8 cellular contexts compared by ENCODE assay signal in the genomic region with DNA sequence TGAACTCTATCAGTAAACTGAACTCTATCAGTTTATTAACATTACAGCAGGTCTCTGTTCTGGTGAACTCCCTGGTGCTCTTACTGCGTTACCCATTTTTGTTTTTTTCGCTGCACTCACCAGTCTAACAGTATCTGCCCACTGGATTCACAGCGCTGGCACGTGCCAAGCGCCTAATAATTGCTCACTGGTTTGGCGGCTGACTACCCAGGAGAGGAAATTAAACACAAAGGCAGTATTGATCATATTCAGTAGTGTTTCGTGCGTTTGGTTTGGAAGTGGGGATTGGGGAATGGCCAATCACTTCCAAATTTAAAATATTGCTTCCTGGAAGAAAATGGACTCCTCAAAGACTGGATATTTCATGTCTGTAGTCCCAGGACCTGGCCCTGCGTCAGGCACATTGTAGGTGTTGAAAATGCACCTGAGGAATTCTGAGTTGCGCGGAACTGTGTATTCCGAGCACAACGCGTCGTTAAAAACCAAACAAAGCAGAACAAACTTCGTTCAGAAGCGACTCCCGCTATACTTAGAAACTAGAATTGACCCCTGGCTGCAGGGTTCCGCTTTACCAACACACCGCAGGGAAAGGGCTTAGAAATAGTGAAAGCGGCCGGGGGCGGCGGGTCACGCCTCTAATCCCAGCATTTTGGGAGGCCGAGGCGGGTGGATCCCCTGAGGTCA. TPM values are rescaled to one million over a fixed set of nuclear protein-coding genes. Genes with fewer than 3 reads are reported as not detected.
DNase-seq lines count a peak whose midpoint lies in the region; ATAC-seq, FAIRE-seq and TF ChIP-seq lines count a peak whose summit lies in the region.

No MANE protein-coding gene starts in this region.

- H3K27me3 ChIP-seq in Caco-2 (replicated peaks; ENCODE audit: control insufficient read depth, insufficient read depth, low read length) (no peaks in the 10 kb centered on the region), HL-60 (ENCODE audit: insufficient read depth, poor library complexity, severe bottlenecking) (peaks cover 2% of the 10 kb centered on the region), K562 (ENCODE audit: control insufficient read depth in 2 of 2, insufficient read depth in 2 of 2, low read length in 2 of 2) (no peaks in the 10 kb centered on the region), iPS-20b (ENCODE audit: insufficient read depth, low read length) (no peaks in the 10 kb centered on the region), skeletal muscle tissue (ENCODE audit: control insufficient read depth in 3 of 3, insufficient read depth in 3 of 3, low read length in 3 of 3) (no peaks in the 10 kb centered on the region)

- peak overlapping the region; percentile 99 for H3K4me2 ChIP-seq in K562 (ENCODE audit: insufficient read depth, low read length)

- no peaks in the 10 kb centered on the region for H3K9me1 ChIP-seq in K562 (ENCODE audit: control insufficient read depth, insufficient read depth, low read length)

- H2AFZ ChIP-seq in K562 (ENCODE audit: low read depth, low read length) = peak overlapping the region; percentile 84

- H3K4me3 Mint-ChIP-seq in Caco-2 (ENCODE audit: unreplicated experiment) = peak overlapping the region; percentile 97

- H3K36me3 Mint-ChIP-seq in Caco-2 (ENCODE audit: insufficient read depth, unreplicated experiment) = peaks cover 56% of the 10 kb centered on the region

- in situ Hi-C loops in K562 (cut with MboI) = loop anchor here (25.0 kb wide), 2 partner anchors 1176 to 1249 kb away; partner anchors contain the start of genes ENPP3, MED23 and SLC2A12

- TF ChIP-seq EP300 in K562 (IDR thresholded peaks at IDR 0.05; ENCODE audit: low read length) = no peak

- peak; percentile 23 for ATAC-seq in GM19468 (IDR thresholded peaks at IDR 0.05; ENCODE audit: extremely low read depth, unreplicated experiment)
- peak; percentile 20 for ATAC-seq in SK-N-SH treated with all-trans-retinoic acid at 6 μM for 48 hours
- ATAC-seq in K562 = peak; percentile 12

- POLR2A ChIA-PET in Caco-2 (lab: Charles Lee) = interaction anchor here (0.6 to 1.1 kb wide), 3 partner anchors 15 to 952 kb away, joined by 3 to 4 read pairs (median 3); partner anchors contain the start of gene SLC18B1
- POLR2A ChIA-PET in K562 (lab: Yijun Ruan, JAX) = interaction anchor here (0.8 to 3.4 kb wide), 8 partner anchors 8 to 1140 kb away, joined by 3 to 67 read pairs (median 5); partner anchors contain the start of genes SLC18B1 and TBPL1

- TF ChIP-seq CTCF in Caco-2 (IDR thresholded peaks at IDR 0.05; ENCODE audit: insufficient read depth in 1 of 2, low read depth in 1 of 2, low read length in 1 of 2, severe bottlenecking in 1 of 2, unreplicated experiment in 1 of 2) = no peak
- no peak for TF ChIP-seq CTCF in HL-60 (IDR thresholded peaks at IDR 0.05; ENCODE audit: insufficient read depth, low read length)
- TF ChIP-seq CTCF in K562 (IDR thresholded peaks at IDR 0.05 in 2 of 3, conservative IDR thresholded peaks at IDR 0.05 in 1 of 3; ENCODE audit: insufficient read depth in 2 of 3, low read depth in 1 of 3, low read length in 3 of 3) = no peak

- peaks cover 37% of the 10 kb centered on the region for H4K20me1 ChIP-seq in K562 (replicated peaks; ENCODE audit: control insufficient read depth, insufficient read depth, low read length)

- H3K27ac ChIP-seq in HL-60 (replicated peaks) (peak overlapping the region; percentile 98), K562 (ENCODE audit: extremely low read depth, low read depth, low read length) (peak overlapping the region; percentile 99), iPS-20b (ENCODE audit: low read length) (peak overlapping the region; percentile 92), skeletal muscle tissue (ENCODE audit: low read depth, low read length) (peak overlapping the region; percentile 86)

- TSS peak; percentile 73 for BruUV-seq in Caco-2 (replicated peaks; lab: Mats Ljungman, UMichigan)
- no TSS peak for BruUV-seq in K562 (replicated peaks; lab: Mats Ljungman, UMichigan)

- WGBS in K562 (ENCODE audit: insufficient coverage, low coverage, missing lambda C conversion rate) = under 1% methylated on average over 27 of the region's 27 CpGs

- peak overlapping the region; percentile 69 for H3K4me3 ChIP-seq in Caco-2 (ENCODE audit: low read depth, low read length)
- H3K4me3 ChIP-seq in HL-60 (replicated peaks; ENCODE audit: insufficient read depth, low read length) = peak overlapping the region; percentile 56
- H3K4me3 ChIP-seq in K562 = peak overlapping the region; percentile 76
- H3K4me3 ChIP-seq in iPS-20b (ENCODE audit: low read length) = peak overlapping the region; percentile 99
- H3K4me3 ChIP-seq in skeletal muscle tissue (ENCODE audit: low read length in 3 of 3) = peak overlapping the region; percentile 87 to 99 (median 99)

- FAIRE-seq in K562 (lab: Jason Lieb, UNC) = no peak

- CTCF ChIA-PET in Caco-2 (lab: Charles Lee) (interaction anchor here (0.6 to 0.8 kb wide), 3 partner anchors 13 to 98 kb away, joined by 3 to 4 read pairs (median 3); no protein-coding TSS in a partner anchor), K562 (lab: Yijun Ruan, JAX; ENCODE audit: low intra/inter-chr PET ratio) (interaction anchor here (0.6 to 1.0 kb wide), 2 partner anchors 15 to 532 kb away, joined by 3 to 4 read pairs; partner anchors contain the start of gene SLC18B1)

- H3K9me3 ChIP-seq in Caco-2 (no peaks in the 10 kb centered on the region), K562 (replicated peaks; ENCODE audit: control insufficient read depth, insufficient read depth, low read depth, low read length) (no peaks in the 10 kb centered on the region), iPS-20b (ENCODE audit: insufficient read depth, low read depth, low read length) (no peaks in the 10 kb centered on the region), skeletal muscle tissue (ENCODE audit: control insufficient read depth in 3 of 3, low read length in 3 of 3) (no peaks in the 10 kb centered on the region)

- no peak for TF ChIP-seq POLR2A in K562 (conservative IDR thresholded peaks at IDR 0.05)

- H3K36me3 ChIP-seq in Caco-2 (ENCODE audit: control insufficient read depth, insufficient read depth, low read length) (peaks cover 14% of the 10 kb centered on the region), K562 (ENCODE audit: control insufficient read depth, insufficient read depth, low read length) (peaks cover 38% of the 10 kb centered on the region), iPS-20b (ENCODE audit: insufficient read depth, low read depth, low read length) (peaks cover 38% of the 10 kb centered on the region), skeletal muscle tissue (ENCODE audit: control insufficient read depth in 3 of 3, insufficient read depth in 3 of 3, low read length in 3 of 3) (peaks cover 0 to 21% (median 2%) of the 10 kb centered on the region in 3 donors)

- H3K4me1 ChIP-seq in Caco-2 (peaks cover 5% of the 10 kb centered on the region; the same call in 1 of the 2 replicates), K562 (replicated peaks in 1 of 2; ENCODE audit: control insufficient read depth in 2 of 2, insufficient read depth in 2 of 2, low read length in 2 of 2) (peaks cover 4 to 22% of the 10 kb centered on the region in 2 experiments; a peak in 3 of 5 replicates), iPS-20b (ENCODE audit: insufficient read depth, low read length) (peaks cover 6% of the 10 kb centered on the region; the same call in 1 of the 2 replicates), skeletal muscle tissue (ENCODE audit: control insufficient read depth in 3 of 3, insufficient read depth in 3 of 3, low read length in 3 of 3) (peaks cover 13 to 31% (median 21%) of the 10 kb centered on the region in 3 donors)

- H3K4me1 Mint-ChIP-seq in Caco-2 (ENCODE audit: low read depth, unreplicated experiment) = peaks cover 6% of the 10 kb centered on the region

- peak; percentile 27 to 46 for DNase-seq in Caco-2
- peak in 1 of 2 experiments; percentile 70 for DNase-seq in HL-60 (ENCODE audit: low read depth in 1 of 2, low spot score in 1 of 2)
- DNase-seq in K562 (ENCODE audit: extremely low read depth in 1 of 4, low spot score in 3 of 4) = peak; percentile 24 to 58 (median 37)
- DNase-seq in HuH-7.5 (ENCODE audit: low spot score) = no peak

- intact Hi-C loops in Caco-2 (cut with micrococcal nuclease; ENCODE audit: unreplicated experiment) (no loop called here), K562 (cut with micrococcal nuclease) (loop anchor here (5.0 kb wide), 1 partner anchor 301 kb away; the partner anchor contains the start of gene STX7)

- peak overlapping the region; percentile 98 for H3K27ac Mint-ChIP-seq in Caco-2 (ENCODE audit: unreplicated experiment)

- no peak for TF ChIP-seq RAD21 in K562 (CRISPR knock-in tag; conservative IDR thresholded peaks at IDR 0.05 in 1 of 2, IDR thresholded peaks at IDR 0.05 in 1 of 2)

- H3K27me3 Mint-ChIP-seq in Caco-2 (ENCODE audit: insufficient read depth, unreplicated experiment) = peaks cover 4% of the 10 kb centered on the region

- H3K79me2 ChIP-seq in K562 (ENCODE audit: control insufficient read depth, insufficient read depth, low read length) = peaks cover 56% of the 10 kb centered on the region

- H3K9me3 Mint-ChIP-seq in Caco-2 (ENCODE audit: unreplicated experiment) = no peaks in the 10 kb centered on the region

- H3K9ac ChIP-seq in K562 (ENCODE audit: insufficient read depth in 1 of 2, low read depth in 2 of 2, low read length in 2 of 2) (peak overlapping the region; percentile 90 to 99), iPS-20b (ENCODE audit: low read depth, low read length) (peak overlapping the region; percentile 99), skeletal muscle tissue (ENCODE audit: low read depth in 1 of 3, low read length in 3 of 3) (peak overlapping the region; percentile 88 to 99 (median 96))

RNA-seq across cellular contexts. Expression of gene RPS12, which starts 1.1 kb away (rescaled TPM):
- total RNA-seq in Caco-2 (2022) (1,111 and 1,154 TPM in 2 replicates), K562 (2014; rRNA removed) (2,497 and 2,891 TPM in 2 replicates), K562 (2014; rRNA removed; fragmentation: Illumina TruSeq; extraction: Trizol) (3,394 and 3,487 TPM in 2 replicates), K562 (2015; rRNA removed; fragmentation: Illumina TruSeq; extraction: Trizol) (2,347 and 2,541 TPM in 2 replicates), K562 (2021) (1,973 and 2,048 TPM in 2 replicates), skeletal muscle tissue (1,506 TPM)
- 363 and 458 TPM in 2 replicates for total RNA-seq in K562 (2011; cell fraction: chromatin; rRNA removed; ENCODE audit: low replicate concordance)
- 943 and 1,017 TPM in 2 replicates for total RNA-seq in K562 (2011; cell fraction: nucleolus; rRNA removed)
- total RNA-seq in K562 (2011; cell fraction: nucleoplasm; rRNA removed) = 1,246 and 2,729 TPM in 2 replicates
- polyA plus RNA-seq in K562 (2011; rRNA removed) (5,249 and 6,224 TPM in 2 replicates), K562 (2014; fragmentation: Illumina TruSeq; extraction: Trizol) (1,443 and 1,772 TPM in 2 replicates), K562 (2014; fragmentation: Nextera tagmentation; extraction: Ambion mirVana) (1,000 to 10,000 TPM; 2,016 to 3,006 TPM), K562 (2014; rRNA removed) (2,945 and 3,407 TPM in 2 replicates)
- 7,336 and 9,426 TPM in 2 replicates for polyA plus RNA-seq in K562 (2011; cell fraction: cytosol; rRNA removed)
- 1,942 and 2,998 TPM in 2 replicates for polyA plus RNA-seq in K562 (2011; cell fraction: nucleus; rRNA removed)
- 4,153 and 5,760 TPM in 2 replicates for polyA plus RNA-seq in K562 (2012)
- 3,452 and 4,777 TPM in 2 replicates for polyA minus RNA-seq in K562 (2011; rRNA and poly(A)+ RNA removed)
- 1,188 and 1,495 TPM in 2 replicates for polyA minus RNA-seq in K562 (2011; cell fraction: cytosol; rRNA and poly(A)+ RNA removed)
- 441 and 725 TPM in 2 replicates for polyA minus RNA-seq in K562 (2011; cell fraction: nucleus; rRNA and poly(A)+ RNA removed)

RNA-seq across cellular contexts. Expression of gene SLC18B1, which starts 14.9 kb away (rescaled TPM):
- total RNA-seq in Caco-2 (2022) (7.8 and 11.3 TPM in 2 replicates), K562 (2014; rRNA removed) (26.4 and 28.2 TPM in 2 replicates), K562 (2014; rRNA removed; fragmentation: Illumina TruSeq; extraction: Trizol) (44.7 and 49.6 TPM in 2 replicates), K562 (2015; rRNA removed; fragmentation: Illumina TruSeq; extraction: Trizol) (19.5 and 23.5 TPM in 2 replicates), K562 (2021) (33.2 and 37.5 TPM in 2 replicates), skeletal muscle tissue (12.0 TPM)
- 47.9 and 106 TPM in 2 replicates for total RNA-seq in K562 (2011; cell fraction: chromatin; rRNA removed; ENCODE audit: low replicate concordance)
- 38.9 and 46.3 TPM in 2 replicates for total RNA-seq in K562 (2011; cell fraction: nucleolus; rRNA removed)
- 71.7 and 73.2 TPM in 2 replicates for total RNA-seq in K562 (2011; cell fraction: nucleoplasm; rRNA removed)
- polyA plus RNA-seq in K562 (2011; rRNA removed) (25.7 and 49.1 TPM in 2 replicates), K562 (2014; fragmentation: Illumina TruSeq; extraction: Trizol) (35.6 and 41.5 TPM in 2 replicates), K562 (2014; fragmentation: Nextera tagmentation; extraction: Ambion mirVana) (10 to 100 TPM; 10.4 to 14.5 TPM), K562 (2014; rRNA removed) (32.0 and 39.9 TPM in 2 replicates)
- 11.0 and 21.9 TPM in 2 replicates for polyA plus RNA-seq in K562 (2011; cell fraction: cytosol; rRNA removed)
- 29.5 and 34.9 TPM in 2 replicates for polyA plus RNA-seq in K562 (2011; cell fraction: nucleus; rRNA removed)
- 18.7 and 20.2 TPM in 2 replicates for polyA plus RNA-seq in K562 (2012)
- polyA minus RNA-seq in K562 (2011; rRNA and poly(A)+ RNA removed) = 27.6 and 41.0 TPM in 2 replicates
- polyA minus RNA-seq in K562 (2011; cell fraction: cytosol; rRNA and poly(A)+ RNA removed) = 7.1 and 12.8 TPM in 2 replicates
- polyA minus RNA-seq in K562 (2011; cell fraction: nucleus; rRNA and poly(A)+ RNA removed) = 11.2 and 11.9 TPM in 2 replicates

RNA-seq across cellular contexts. Expression of gene VNN2, which starts 55.6 kb away (rescaled TPM):
- not detected in 2 replicates for total RNA-seq in Caco-2 (2022)
- not detected in 2 replicates for total RNA-seq in K562 (2011; cell fraction: chromatin; rRNA removed; ENCODE audit: low replicate concordance)
- not detected in 2 replicates for total RNA-seq in K562 (2011; cell fraction: nucleolus; rRNA removed)
- not detected in 2 replicates for total RNA-seq in K562 (2011; cell fraction: nucleoplasm; rRNA removed)
- total RNA-seq in K562 (2014; rRNA removed) = 0.20 TPM in 1 of 2 replicates, not detected in the other
- total RNA-seq in K562 (2014; rRNA removed; fragmentation: Illumina TruSeq; extraction: Trizol) = 0.13 and 0.29 TPM in 2 replicates
- total RNA-seq in K562 (2015; rRNA removed; fragmentation: Illumina TruSeq; extraction: Trizol) = 0.36 and 0.64 TPM in 2 replicates
- 0.11 and 0.27 TPM in 2 replicates for total RNA-seq in K562 (2021)
- polyA plus RNA-seq in K562 (2011; rRNA removed) = 0.08 and 0.20 TPM in 2 replicates
- polyA plus RNA-seq in K562 (2011; cell fraction: cytosol; rRNA removed) = 0.06 TPM in 1 of 2 replicates, not detected in the other
- polyA plus RNA-seq in K562 (2011; cell fraction: nucleus; rRNA removed) = not detected in 2 replicates
- 0.22 and 0.60 TPM in 2 replicates for polyA plus RNA-seq in K562 (2012)
- polyA plus RNA-seq in K562 (2014; fragmentation: Illumina TruSeq; extraction: Trizol) = 0.19 and 0.27 TPM in 2 replicates
- under 1 TPM; 0.21 to 0.34 TPM for polyA plus RNA-seq in K562 (2014; fragmentation: Nextera tagmentation; extraction: Ambion mirVana)
- polyA plus RNA-seq in K562 (2014; rRNA removed) = 0.12 and 1.6 TPM in 2 replicates
- not detected in 2 replicates for polyA minus RNA-seq in K562 (2011; rRNA and poly(A)+ RNA removed)
- polyA minus RNA-seq in K562 (2011; cell fraction: cytosol; rRNA and poly(A)+ RNA removed) = not detected in 2 replicates
- not detected in 2 replicates for polyA minus RNA-seq in K562 (2011; cell fraction: nucleus; rRNA and poly(A)+ RNA removed)
- total RNA-seq in skeletal muscle tissue = 8.4 TPM
